Comparison of ENCODE assay signal across 13 cellular contexts in the genomic region with DNA sequence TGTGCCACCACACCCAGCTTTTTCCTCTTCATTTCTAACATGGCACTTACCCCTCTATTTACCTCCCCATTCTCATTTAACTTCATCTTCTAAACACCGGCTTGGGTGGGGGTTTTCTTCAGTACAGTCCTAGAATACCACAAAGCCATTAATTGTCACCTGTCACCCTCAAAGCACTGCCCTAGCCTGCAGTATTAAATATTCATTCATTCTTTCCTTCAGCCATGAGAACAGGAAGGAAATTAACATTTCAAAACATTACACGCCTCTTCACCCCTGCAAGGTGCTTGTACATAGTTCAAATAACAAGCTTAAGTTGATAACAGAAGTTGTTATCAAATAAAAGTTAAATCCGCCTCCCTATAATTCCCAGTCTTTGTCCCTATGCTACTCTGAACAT.
"Had no signal": no experiment of that assay in that cellular context is flagged by ENCODE, and none has a peak within 500 bp of the region (broad histone marks: within the 10 kb centered on the region; RNA-seq: fewer than 3 reads in every experiment).

No MANE protein-coding gene starts in this region.

- H3K36me3 Mint-ChIP-seq: mesothelial cell of epicardium had no signal

- H3K4me3 Mint-ChIP-seq: mesothelial cell of epicardium had no signal

- H3K27ac Mint-ChIP-seq: activated T-helper 2 cell treated with anti-CD3 and anti-CD28 coated beads, Interferon-gamma antibody, Interleukin-2, Interleukin-4, amounts not matched to agents 10 μg/mL and 5 μg/mL and 100 μg/mL, durations not matched to agents 14 hours and 24 hours and 36 hours; mesothelial cell of epicardium had no signal

- DNase-seq: activated CD8-positive, alpha-beta memory T cell treated with anti-CD3 and anti-CD28 coated beads for 24 hours; activated naive CD4-positive, alpha-beta T cell treated with anti-CD3 and anti-CD28 coated beads, Interleukin-2, amount 50 U/mL, for 16 hours; activated T-cell treated with anti-CD3 and anti-CD28 coated beads for 4 hours; brain microvascular endothelial cell; cerebellar nuclear complex; dermis blood vessel endothelial cell; hypothalamus; kidney glomerular epithelial cell; stimulated activated CD4-positive, alpha-beta T cell treated with anti-CD3 and anti-CD28 coated beads, Interleukin-4, amount 100 ng/mL, for 4 hours; upper lobe of left lung had no signal

- H3K36me3 ChIP-seq: brain microvascular endothelial cell, upper lobe of left lung had no signal

- H3K4me3 ChIP-seq: skin epidermis, upper lobe of left lung had no signal

- H3K27ac ChIP-seq: brain microvascular endothelial cell, skin epidermis, upper lobe of left lung had no signal

- H3K4me1 Mint-ChIP-seq: mesothelial cell of epicardium had no signal

- H3K27me3 ChIP-seq: upper lobe of left lung had no signal
